8 cellular contexts compared by ENCODE assay signal in genomic region chr5:6378128-6379023, GRCh38. TPM values are rescaled to one million over a fixed set of nuclear protein-coding genes. Genes with fewer than 3 reads are reported as not detected.
DNase-seq lines count a peak whose midpoint lies in the region; ATAC-seq and TF ChIP-seq lines count a peak whose summit lies in the region.

Gene MED10, minus strand, starts transcription at chr5:6378547. Its CDS starts 64 bp downstream, at chr5:6378483.

- H3K27ac ChIP-seq in DND-41 (ENCODE audit: low read length) (peak within 1 kb of the TSS; percentile 81), GM23248 (peak within 1 kb of the TSS; percentile 88), fibroblast of lung (ENCODE audit: insufficient read depth, low read length) (peak within 1 kb of the TSS; percentile 93)

- no peaks in the 10 kb centered on the region for H3K9me3 Mint-ChIP-seq in activated T-helper 1 cell treated with anti-CD3 and anti-CD28 coated beads, Interleukin-12 subunit alpha, Interleukin-12 subunit beta, Interleukin-2, Interleukin-4 antibody, amounts not matched to agents 30 ng/mL and 10 ng/mL and 1 ng/mL, durations not matched to agents 14 hours and 24 hours and 36 hours
- H3K9me3 Mint-ChIP-seq in naive thymus-derived CD8-positive, alpha-beta T cell: no peaks in the 10 kb centered on the region

- peaks cover 43% of the 10 kb centered on the region for H3K36me3 Mint-ChIP-seq in activated T-helper 1 cell treated with anti-CD3 and anti-CD28 coated beads, Interleukin-12 subunit alpha, Interleukin-12 subunit beta, Interleukin-2, Interleukin-4 antibody, amounts not matched to agents 30 ng/mL and 10 ng/mL and 1 ng/mL, durations not matched to agents 14 hours and 24 hours and 36 hours (ENCODE audit: low read depth)
- H3K36me3 Mint-ChIP-seq in naive thymus-derived CD8-positive, alpha-beta T cell: peaks cover 6 to 43% (median 14%) of the 10 kb centered on the region in 3 donors

- H3K79me2 ChIP-seq in DND-41 (ENCODE audit: insufficient read depth, low read length): peaks cover 54% of the 10 kb centered on the region
- peaks cover 51% of the 10 kb centered on the region for H3K79me2 ChIP-seq in GM23248 (ENCODE audit: insufficient read depth)
- peaks cover 29% of the 10 kb centered on the region for H3K79me2 ChIP-seq in fibroblast of lung (ENCODE audit: control insufficient read depth, insufficient read depth, low read length)

- WGBS in GM23248 (ENCODE audit: low coverage in 1 of 2, low lambda C conversion rate in 2 of 2, missing lambda C conversion rate in 2 of 2), 2 experiments: 2% methylated on average over 50 to 53 of the region's 62 CpGs

- 0 out of 2 replicates have a peak, but pooled peaks cover 5% of the 10 kb centered on the region for H3F3A ChIP-seq in GM23248 (ENCODE audit: insufficient read depth)

- in situ Hi-C loops in GM23248 (cut with MboI): no loop called here

- TF ChIP-seq CTCF in DND-41 (IDR thresholded peaks at IDR 0.05; ENCODE audit: borderline replicate concordance, extremely low read depth, low read length, poor library complexity, severe bottlenecking): no peak
- no peak for TF ChIP-seq CTCF in fibroblast of lung (conservative IDR thresholded peaks at IDR 0.05 in 1 of 2, IDR thresholded peaks at IDR 0.05 in 1 of 2; ENCODE audit: low read depth in 1 of 2, low read length in 2 of 2)

- H3K4me2 ChIP-seq in DND-41 (ENCODE audit: insufficient read depth, low read length) (peak within 1 kb of the TSS; percentile 81), GM23248 (ENCODE audit: unreplicated experiment) (peak within 1 kb of the TSS; percentile 100), fibroblast of lung (ENCODE audit: extremely low read depth, insufficient read depth, low read length) (peak within 1 kb of the TSS; percentile 65)

- H3K4me3 ChIP-seq in DND-41 (ENCODE audit: low read depth in 1 of 2, low read length in 2 of 2): peak within 1 kb of the TSS; percentile 41 to 65
- peak within 1 kb of the TSS; percentile 99 for H3K4me3 ChIP-seq in GM23248
- peak within 1 kb of the TSS; percentile 89 to 97 (median 96) for H3K4me3 ChIP-seq in fibroblast of lung (replicated peaks in 1 of 4; ENCODE audit: control extremely low read depth in 1 of 4, insufficient read depth in 1 of 4, low read depth in 3 of 4, low read length in 4 of 4)

- H3K9me3 ChIP-seq in DND-41 (ENCODE audit: insufficient read depth, low read length, severe bottlenecking) (no peaks in the 10 kb centered on the region), GM23248 (ENCODE audit: low read depth) (no peaks in the 10 kb centered on the region), fibroblast of lung (ENCODE audit: control insufficient read depth, insufficient read depth, low read depth, low read length) (no peaks in the 10 kb centered on the region)

- H2AFZ ChIP-seq in DND-41 (ENCODE audit: low read depth, low read length): peak within 1 kb of the TSS; percentile 83
- peak within 1 kb of the TSS; percentile 97 for H2AFZ ChIP-seq in GM23248
- H2AFZ ChIP-seq in fibroblast of lung (ENCODE audit: low read length): peak within 1 kb of the TSS; percentile 95

- no peaks in the 10 kb centered on the region for H3K27me3 ChIP-seq in DND-41 (ENCODE audit: insufficient read depth, low read length, poor library complexity)
- H3K27me3 ChIP-seq in GM23248 (replicated peaks; ENCODE audit: insufficient read depth): no peaks in the 10 kb centered on the region
- no peaks in the 10 kb centered on the region for H3K27me3 ChIP-seq in fibroblast of lung (ENCODE audit: control insufficient read depth, insufficient read depth, low read length)

- peak within 1 kb of the TSS; percentile 97 for H3K27ac Mint-ChIP-seq in activated T-helper 1 cell treated with anti-CD3 and anti-CD28 coated beads, Interleukin-12 subunit alpha, Interleukin-12 subunit beta, Interleukin-2, Interleukin-4 antibody, amounts not matched to agents 30 ng/mL and 10 ng/mL and 1 ng/mL, durations not matched to agents 14 hours and 24 hours and 36 hours
- H3K27ac Mint-ChIP-seq in naive thymus-derived CD8-positive, alpha-beta T cell: peak within 1 kb of the TSS; percentile 95 to 99 (median 98)

- H3K9ac ChIP-seq in DND-41 (ENCODE audit: low read depth, low read length) (peak within 1 kb of the TSS; percentile 87), GM23248 (peak within 1 kb of the TSS; percentile 99), fibroblast of lung (ENCODE audit: insufficient read depth, low read length) (peak within 1 kb of the TSS; percentile 95)

- peak within 1 kb of the TSS; percentile 95 for H3K4me3 Mint-ChIP-seq in activated T-helper 1 cell treated with anti-CD3 and anti-CD28 coated beads, Interleukin-12 subunit alpha, Interleukin-12 subunit beta, Interleukin-2, Interleukin-4 antibody, amounts not matched to agents 30 ng/mL and 10 ng/mL and 1 ng/mL, durations not matched to agents 14 hours and 24 hours and 36 hours
- H3K4me3 Mint-ChIP-seq in naive thymus-derived CD8-positive, alpha-beta T cell: peak within 1 kb of the TSS; percentile 97 to 100 (median 99)

- peaks cover 6% of the 10 kb centered on the region for H3K27me3 Mint-ChIP-seq in activated T-helper 1 cell treated with anti-CD3 and anti-CD28 coated beads, Interleukin-12 subunit alpha, Interleukin-12 subunit beta, Interleukin-2, Interleukin-4 antibody, amounts not matched to agents 30 ng/mL and 10 ng/mL and 1 ng/mL, durations not matched to agents 14 hours and 24 hours and 36 hours (ENCODE audit: insufficient read depth)
- H3K27me3 Mint-ChIP-seq in naive thymus-derived CD8-positive, alpha-beta T cell: peaks cover 0 to 2% (median 1%) of the 10 kb centered on the region in 5 donors

- peak; percentile 95 for ATAC-seq in DND-41 (ENCODE audit: insufficient read depth, low read depth)
- peak; percentile 95 to 96 for ATAC-seq in naive thymus-derived CD8-positive, alpha-beta T cell

- POLR2A ChIA-PET in naive thymus-derived CD8-positive, alpha-beta T cell (lab: Charles Lee): interaction anchor here (0.6 to 1.3 kb wide), 8 partner anchors 10 to 957 kb away, joined by 3 to 16 read pairs (median 4); partner anchors contain the start of genes ICE1, NSUN2, SRD5A1 and TENT4A

- intact Hi-C loops in activated T-helper 1 cell treated with anti-CD3 and anti-CD28 coated beads, Interleukin-12 subunit alpha, Interleukin-12 subunit beta, Interleukin-2, Interleukin-4 antibody, amounts not matched to agents 30 ng/mL and 10 ng/mL and 1 ng/mL, durations not matched to agents 14 hours and 24 hours and 36 hours (cut with micrococcal nuclease): loop anchor here (1.0 to 5.0 kb wide), 12 partner anchors 106 to 1489 kb away; partner anchors contain the start of genes FASTKD3, ICE1, MTRR and NSUN2

- DNase-seq in DND-41 (peak; percentile 97), GM23248 (peak; percentile 98), Kasumi-1 (lab: John Stamatoyannopoulos, UW) (peak; percentile 88 to 92), RPMI7951 (ENCODE audit: low read depth) (peak; percentile 89), fibroblast of lung (ENCODE audit: low read depth in 2 of 2) (peak; percentile 89 to 93)
- peak; percentile 92 for DNase-seq in activated T-helper 1 cell treated with anti-CD3 and anti-CD28 coated beads, Interleukin-12 subunit alpha, Interleukin-12 subunit beta, Interleukin-2, Interleukin-4 antibody, amounts not matched to agents 30 ng/mL and 10 ng/mL and 1 ng/mL, durations not matched to agents 14 hours and 24 hours and 36 hours (ENCODE audit: low spot score)
- peak; percentile 88 to 96 (median 92) for DNase-seq in naive thymus-derived CD8-positive, alpha-beta T cell
- peak; percentile 87 to 92 (median 90) for DNase-seq in stimulated activated naive CD4-positive, alpha-beta T cell (lab: John Stamatoyannopoulos, UW)

- H3K4me1 ChIP-seq in DND-41 (ENCODE audit: insufficient read depth, low read length) (peaks cover 35% of the 10 kb centered on the region), GM23248 (ENCODE audit: insufficient read depth) (peaks cover 14% of the 10 kb centered on the region), fibroblast of lung (ENCODE audit: control insufficient read depth, extremely low read depth, insufficient read depth, low read length) (no peaks in the 10 kb centered on the region)

- no peaks in the 10 kb centered on the region for H3K9me2 ChIP-seq in GM23248 (ENCODE audit: insufficient read depth)

- H3K4me1 Mint-ChIP-seq in activated T-helper 1 cell treated with anti-CD3 and anti-CD28 coated beads, Interleukin-12 subunit alpha, Interleukin-12 subunit beta, Interleukin-2, Interleukin-4 antibody, amounts not matched to agents 30 ng/mL and 10 ng/mL and 1 ng/mL, durations not matched to agents 14 hours and 24 hours and 36 hours (ENCODE audit: low read depth): peaks cover 54% of the 10 kb centered on the region
- peaks cover 17 to 58% (median 53%) of the 10 kb centered on the region in 4 donors for H3K4me1 Mint-ChIP-seq in naive thymus-derived CD8-positive, alpha-beta T cell

- peaks cover 42% of the 10 kb centered on the region for H3K36me3 ChIP-seq in DND-41 (ENCODE audit: insufficient read depth, low read length)
- peaks cover 35% of the 10 kb centered on the region for H3K36me3 ChIP-seq in GM23248 (ENCODE audit: low read depth)
- peaks cover 9% of the 10 kb centered on the region for H3K36me3 ChIP-seq in fibroblast of lung (ENCODE audit: control insufficient read depth, insufficient read depth, low read length)

- peaks cover 31% of the 10 kb centered on the region; the same call in 1 of the 2 replicates for H4K20me1 ChIP-seq in DND-41 (ENCODE audit: insufficient read depth, low read length)
- no peaks in the 10 kb centered on the region; the same call in 1 of the 2 replicates for H4K20me1 ChIP-seq in GM23248 (ENCODE audit: insufficient read depth)
- H4K20me1 ChIP-seq in fibroblast of lung (ENCODE audit: control insufficient read depth, extremely low read depth, insufficient read depth, low read length): no peaks in the 10 kb centered on the region

RNA-seq across cellular contexts. Expression of gene MED10, which starts in this region (rescaled TPM):
- total RNA-seq in GM23248 (2014; rRNA removed; shearing (Covaris generic)): 11.5 and 27.2 TPM in 2 replicates
- 114 and 117 TPM in 2 replicates for polyA plus RNA-seq in GM23248 (2016; fragmentation: Nextera tagmentation; extraction: Ambion mirVana)
- total RNA-seq in RPMI7951 (2014; rRNA removed; shearing (Covaris generic)): 10.5 and 16.8 TPM in 2 replicates
- 60.2 and 67.1 TPM in 2 replicates for total RNA-seq in activated T-helper 1 cell treated with anti-CD3 and anti-CD28 coated beads, Interleukin-12 subunit alpha, Interleukin-12 subunit beta, Interleukin-2, Interleukin-4 antibody, amounts not matched to agents 30 ng/mL and 10 ng/mL and 1 ng/mL, durations not matched to agents 14 hours and 24 hours and 36 hours
- total RNA-seq in fibroblast of lung: 9.5 and 13.5 TPM in 2 replicates
- polyA plus RNA-seq in fibroblast of lung: 52.5 and 52.9 TPM in 2 replicates
- polyA plus RNA-seq in fibroblast of lung (2012): 50.5 and 56.1 TPM in 2 replicates
- polyA minus RNA-seq in fibroblast of lung (ENCODE audit: low replicate concordance): 5.4 and 11.2 TPM in 2 replicates
- 10 to 100 TPM; 70.0 to 77.2 TPM for total RNA-seq in naive thymus-derived CD8-positive, alpha-beta T cell
- polyA plus RNA-seq in naive thymus-derived CD8-positive, alpha-beta T cell: 100 to 1,000 TPM; 101 to 108 (median 105) TPM

Comparison
In these comparisons a context has a peak if more than half of its experiments do, and no peak if none do; other contexts are left out.
1. Peak in every context shown above with its lines: DNase-seq, ATAC-seq, H3K4me3 ChIP-seq and H3K27ac ChIP-seq.